In genomic region chr1:1437904-1438376, GRCh38 we compare ENCODE assay signal across 12 cellular contexts. TPM values are rescaled to one million over a fixed set of nuclear protein-coding genes. Genes with fewer than 3 reads are reported as not detected.
A peak's percentile ranks its signal among the peaks of the same experiment; 100 is the strongest.
DNase-seq lines count a peak whose midpoint lies in the region; ATAC-seq and TF ChIP-seq lines count a peak whose summit lies in the region.
"Had no signal": no experiment of that assay in that cellular context is flagged by ENCODE, and none has a peak within 500 bp of the region (broad histone marks: within the 10 kb centered on the region; RNA-seq: fewer than 3 reads in every experiment).

No MANE protein-coding gene starts in this region.

- peak; percentile 5 for DNase-seq in AG08395 (ENCODE audit: low spot score)
- peak; percentile 95 for DNase-seq in NB4 (ENCODE audit: low read depth)
- peak; percentile 60 for DNase-seq in kidney glomerular epithelial cell (lab: John Stamatoyannopoulos, UW)
- no peak for DNase-seq in cerebellar cortex (ENCODE audit: low spot score)
- no peak for DNase-seq in NCI-H69 (lab: John Stamatoyannopoulos, UW)
- DNase-seq: activated naive CD8-positive, alpha-beta T cell treated with anti-CD3 and anti-CD28 coated beads, Interleukin-2, amount 50 U/mL, for 24 hours; midbrain; NCI-H524 treated with DMSO at 0.1 percent for 48 hours had no signal

- ATAC-seq in GM19025 (IDR thresholded peaks at IDR 0.05; ENCODE audit: low read depth, unreplicated experiment), result peak; percentile 75
- no peak for ATAC-seq in GM21390 (IDR thresholded peaks at IDR 0.05; ENCODE audit: unreplicated experiment)
- ATAC-seq in activated T-helper 17 cell treated with anti-CD3 and anti-CD28 coated beads, Interleukin-2, amount 50 U/mL, for 72 hours (replicated peaks), result no peak
- ATAC-seq: activated naive CD8-positive, alpha-beta T cell treated with anti-CD3 and anti-CD28 coated beads, Interleukin-2, amount 50 U/mL, for 24 hours had no signal

- H3K27ac Mint-ChIP-seq in activated T-helper 17 cell treated with anti-CD3 and anti-CD28 coated beads, Interleukin-2, amount 50 U/mL, for 72 hours, result no peak overlapping the region
- H3K27ac Mint-ChIP-seq: activated naive CD8-positive, alpha-beta T cell treated with anti-CD3 and anti-CD28 coated beads, Interleukin-2, amount 50 U/mL, for 24 hours; type B pancreatic cell had no signal

- H3K9me3 Mint-ChIP-seq in activated T-helper 17 cell treated with anti-CD3 and anti-CD28 coated beads, Interleukin-2, amount 50 U/mL, for 72 hours, result no peaks in the 10 kb centered on the region
- H3K9me3 Mint-ChIP-seq: activated naive CD8-positive, alpha-beta T cell treated with anti-CD3 and anti-CD28 coated beads, Interleukin-2, amount 50 U/mL, for 24 hours; type B pancreatic cell had no signal

- no peak for TF ChIP-seq POLR2A in NB4 (IDR thresholded peaks at IDR 0.05; ENCODE audit: extremely low read depth, insufficient read length)

- H3K4me1 Mint-ChIP-seq in activated T-helper 17 cell treated with anti-CD3 and anti-CD28 coated beads, Interleukin-2, amount 50 U/mL, for 72 hours, result no peaks in the 10 kb centered on the region

- no peak overlapping the region for H3K4me3 Mint-ChIP-seq in activated T-helper 17 cell treated with anti-CD3 and anti-CD28 coated beads, Interleukin-2, amount 50 U/mL, for 72 hours
- H3K4me3 Mint-ChIP-seq: activated naive CD8-positive, alpha-beta T cell treated with anti-CD3 and anti-CD28 coated beads, Interleukin-2, amount 50 U/mL, for 24 hours; type B pancreatic cell had no signal

- no peaks in the 10 kb centered on the region for H3K36me3 Mint-ChIP-seq in activated T-helper 17 cell treated with anti-CD3 and anti-CD28 coated beads, Interleukin-2, amount 50 U/mL, for 72 hours (ENCODE audit: low read depth)
- H3K36me3 Mint-ChIP-seq: type B pancreatic cell had no signal

- H3K27me3 Mint-ChIP-seq in activated T-helper 17 cell treated with anti-CD3 and anti-CD28 coated beads, Interleukin-2, amount 50 U/mL, for 72 hours, result peaks cover 3% of the 10 kb centered on the region
- H3K27me3 Mint-ChIP-seq: type B pancreatic cell had no signal

- TF ChIP-seq CTCF in NB4 (IDR thresholded peaks at IDR 0.05; ENCODE audit: low read depth, low read length), result no peak

- no peak overlapping the region for H3K4me3 ChIP-seq in NB4 (ENCODE audit: low read depth, low read length)

RNA-seq across cellular contexts. Expression of gene VWA1, which starts 2.5 kb away (rescaled TPM):
- 1 to 10 TPM in 1 of 2 donors, under 1 TPM in 1; 0.84 to 6.2 TPM for total RNA-seq in activated T-helper 17 cell treated with anti-CD3 and anti-CD28 coated beads, Interleukin-2, amount 50 U/mL, for 72 hours

RNA-seq across cellular contexts. Expression of gene ATAD3C, which starts 11.5 kb away (rescaled TPM):
- total RNA-seq in activated T-helper 17 cell treated with anti-CD3 and anti-CD28 coated beads, Interleukin-2, amount 50 U/mL, for 72 hours, result 1 to 10 TPM; 1.4 to 2.1 TPM

RNA-seq across cellular contexts. Expression of gene ANKRD65, which starts 16.9 kb away (rescaled TPM):
- total RNA-seq in activated T-helper 17 cell treated with anti-CD3 and anti-CD28 coated beads, Interleukin-2, amount 50 U/mL, for 72 hours, result not detected

RNA-seq across cellular contexts. Expression of gene MRPL20, which starts 30.8 kb away (rescaled TPM):
- total RNA-seq in activated T-helper 17 cell treated with anti-CD3 and anti-CD28 coated beads, Interleukin-2, amount 50 U/mL, for 72 hours, result 100 to 1,000 TPM in 1 of 2 donors, 10 to 100 TPM in 1; 57.7 to 147 TPM

RNA-seq across cellular contexts. Expression of gene ATAD3B, which starts 33.6 kb away (rescaled TPM):
- 10 to 100 TPM; 24.6 to 55.5 TPM for total RNA-seq in activated T-helper 17 cell treated with anti-CD3 and anti-CD28 coated beads, Interleukin-2, amount 50 U/mL, for 72 hours

Comparison
In these comparisons a context has a peak if more than half of its experiments do, and no peak if none do; other contexts are left out.
1. DNase-seq: peak in AG08395 (single experiment), NB4 (single experiment) and kidney glomerular epithelial cell (single experiment); none in cerebellar cortex (single experiment) and NCI-H69 (single experiment).